Comparison of ENCODE assay signal across 34 cellular contexts in the genomic region with DNA sequence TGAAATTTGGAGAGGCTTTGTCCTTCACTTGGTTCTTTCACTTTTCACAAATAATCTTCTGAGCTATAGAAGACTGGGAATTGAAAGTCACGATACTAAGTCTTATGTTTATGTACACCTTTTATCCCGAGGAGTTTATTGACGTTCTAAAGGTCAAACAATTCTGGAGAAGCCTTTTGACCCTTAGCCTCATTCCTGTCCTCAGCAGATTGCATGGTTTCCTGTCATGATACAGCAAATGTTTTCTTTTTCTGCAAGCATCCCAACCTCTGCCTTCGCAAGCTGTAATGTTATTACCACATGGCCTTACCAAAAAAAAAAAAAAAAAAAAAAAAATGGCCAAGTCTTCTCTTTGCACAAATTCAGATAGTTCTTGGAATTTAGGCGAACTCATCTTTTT.
"Had no signal": no experiment of that assay in that cellular context is flagged by ENCODE, and none has a peak within 500 bp of the region (broad histone marks: within the 10 kb centered on the region; RNA-seq: fewer than 3 reads in every experiment).

No MANE protein-coding gene starts in this region.

- H3K36me3 ChIP-seq: adrenal gland, breast epithelium had no signal

- H3K4me3 ChIP-seq: adrenal gland, body of pancreas, breast epithelium, PC-9 had no signal

- H3K9me3 ChIP-seq: adrenal gland, body of pancreas, breast epithelium had no signal

- H3K27me3 ChIP-seq: adrenal gland, body of pancreas, breast epithelium had no signal

- ATAC-seq: activated naive CD4-positive, alpha-beta T cell treated with anti-CD3 and anti-CD28 coated beads, Interleukin-2, amount 50 U/mL, for 72 hours; activated T-cell treated with anti-CD3 and anti-CD28 coated beads, Interleukin-2, amount 50 U/mL, for 4 hours; body of pancreas; Right ventricle myocardium inferior had no signal

- H3K4me2 ChIP-seq: PC-9 had no signal

- DNase-seq: activated B cell treated with CpG ODN at 0.5 μM for 24 hours; activated CD4-positive, alpha-beta memory T cell treated with anti-CD3 and anti-CD28 coated beads for 36 hours; activated CD4-positive, alpha-beta T cell treated with anti-CD3 and anti-CD28 coated beads for 4 hours; activated CD4-positive, alpha-beta T cell treated with anti-CD3 and anti-CD28 coated beads, Interleukin-2, amount 50 U/mL, for 1 hour; activated CD4-positive, CD25-positive, alpha-beta regulatory T cell treated with anti-CD3 and anti-CD28 coated beads, Interleukin-2, amount 50 U/mL, for 72 hours; activated CD8-positive, alpha-beta memory T cell treated with anti-CD3 and anti-CD28 coated beads, Interleukin-2, amount 50 U/mL, for 4 hours; activated gamma-delta T cell treated with Interleukin-2 at 50 U/mL for 16 hours; activated naive CD4-positive, alpha-beta T cell treated with anti-CD3 and anti-CD28 coated beads for 36 hours; activated T-cell treated with anti-CD3 and anti-CD28 coated beads for 4 hours; activated T-cell treated with anti-CD3 and anti-CD28 coated beads, Interleukin-2, amount 50 U/mL, for 4 hours; adrenal gland; body of pancreas; Karpas-422; KBM-7; NCI-H1105 treated with DMSO at 0.1 percent for 48 hours; NCI-H1436; NCI-H1694; NCI-H1930; NCI-H2081 treated with DMSO at 0.1 percent for 48 hours; NCI-H226; NCI-H446 treated with DMSO at 0.1 percent for 48 hours; NCI-H524; NCI-H69; PC-9; SIG-M5; SW 1271; T-helper 1 cell; T-helper 2 cell; T-helper 9 cell had no signal

- H2AFZ ChIP-seq: PC-9 had no signal

- H3K27ac ChIP-seq: adrenal gland, body of pancreas, breast epithelium, PC-9, RWPE1, VCaP had no signal

- H3K4me1 ChIP-seq: adrenal gland, body of pancreas, breast epithelium had no signal
